ENCODE assay signal across 7 cellular contexts in genomic region chrX:153688534-153688899, GRCh38. TPM values are rescaled to one million over a fixed set of nuclear protein-coding genes. Genes with fewer than 3 reads are reported as not detected.
A peak's percentile ranks its signal among the peaks of the same experiment; 100 is the strongest.
DNase-seq lines count a peak whose midpoint lies in the region; ATAC-seq and TF ChIP-seq lines count a peak whose summit lies in the region.
"Had no signal": no experiment of that assay in that cellular context is flagged by ENCODE, and none has a peak within 500 bp of the region (broad histone marks: within the 10 kb centered on the region; RNA-seq: fewer than 3 reads in every experiment).

No MANE protein-coding gene starts in this region.

- H3K9me3 ChIP-seq in Caco-2 (no peaks in the 10 kb centered on the region), mammary epithelial cell (replicated peaks; ENCODE audit: insufficient read depth, low read length) (peaks cover 6% of the 10 kb centered on the region), ovary (no peaks in the 10 kb centered on the region)

- no CpG with 5 or more reads among the region's 52 CpGs for WGBS in mammary epithelial cell (ENCODE audit: low coverage, missing lambda C conversion rate)
- WGBS in ovary, 3 donors, result 17 to 33% (median 29%) methylated on average over 28 to 48 of the region's 52 CpGs

- TF ChIP-seq EP300 in ovary (IDR thresholded peaks at IDR 0.05), result no peak

- BruUV-seq in Caco-2 (replicated peaks; lab: Mats Ljungman, UMichigan) (no TSS peak), mammary epithelial cell (replicated peaks; lab: Mats Ljungman, UMichigan) (no TSS peak)

- peaks cover 10% of the 10 kb centered on the region for H3K36me3 Mint-ChIP-seq in Caco-2 (ENCODE audit: insufficient read depth, unreplicated experiment)
- H3K36me3 Mint-ChIP-seq in stimulated activated naive B cell treated with anti-CD40 and anti-IgM and Interleukin-4, amounts not matched to agents 10 μg/mL and 1 μg/mL and 100 μg/mL, for 72 hours, result no peaks in the 10 kb centered on the region

- no peaks in the 10 kb centered on the region for H3K27me3 Mint-ChIP-seq in Caco-2 (ENCODE audit: insufficient read depth, unreplicated experiment)
- H3K27me3 Mint-ChIP-seq in stimulated activated naive B cell treated with anti-CD40 and anti-IgM and Interleukin-4, amounts not matched to agents 10 μg/mL and 1 μg/mL and 100 μg/mL, for 72 hours, result peaks cover 17 to 27% of the 10 kb centered on the region in 2 donors

- no peaks in the 10 kb centered on the region for H3K9me3 Mint-ChIP-seq in Caco-2 (ENCODE audit: unreplicated experiment)
- peaks cover 0 to 3% of the 10 kb centered on the region in 2 donors for H3K9me3 Mint-ChIP-seq in stimulated activated naive B cell treated with anti-CD40 and anti-IgM and Interleukin-4, amounts not matched to agents 10 μg/mL and 1 μg/mL and 100 μg/mL, for 72 hours

- no peak for ATAC-seq in stimulated activated naive B cell treated with anti-CD40 and anti-IgM and Interleukin-4, amounts not matched to agents 10 μg/mL and 1 μg/mL and 100 μg/mL, for 72 hours (replicated peaks)

- no peaks in the 10 kb centered on the region for H3K4me1 Mint-ChIP-seq in Caco-2 (ENCODE audit: low read depth, unreplicated experiment)
- H3K4me1 Mint-ChIP-seq in stimulated activated naive B cell treated with anti-CD40 and anti-IgM and Interleukin-4, amounts not matched to agents 10 μg/mL and 1 μg/mL and 100 μg/mL, for 72 hours, result peaks cover 4 to 19% of the 10 kb centered on the region in 2 donors

- H3K27ac ChIP-seq in mammary epithelial cell (ENCODE audit: insufficient read depth, low read depth, low read length) (no peak overlapping the region), ovary (peak overlapping the region in 1 of 2 donors; percentile 58)

- POLR2A ChIA-PET in Caco-2 (lab: Charles Lee), result no interaction called here

- H3K27me3 ChIP-seq in Caco-2 (replicated peaks; ENCODE audit: control insufficient read depth, insufficient read depth, low read length), result no peaks in the 10 kb centered on the region
- H3K27me3 ChIP-seq in mammary epithelial cell (ENCODE audit: insufficient read depth, low read length), result no peaks in the 10 kb centered on the region
- H3K27me3 ChIP-seq in ovary, result no peaks in the 10 kb centered on the region

- dilution Hi-C loops in mammary epithelial cell (cut with HindIII; ENCODE audit: low sequenced_read_pairs), result no loop called here

- H3K36me3 ChIP-seq in Caco-2 (ENCODE audit: control insufficient read depth, insufficient read depth, low read length) (no peaks in the 10 kb centered on the region), mammary epithelial cell (ENCODE audit: insufficient read depth, low read length) (peaks cover 2% of the 10 kb centered on the region), ovary (no peaks in the 10 kb centered on the region)

- no peak for TF ChIP-seq POLR2A in ovary (IDR thresholded peaks at IDR 0.05)

- H3K4me1 ChIP-seq in Caco-2, result no peaks in the 10 kb centered on the region
- peaks cover 7% of the 10 kb centered on the region for H3K4me1 ChIP-seq in mammary epithelial cell (ENCODE audit: insufficient read depth, low read length)
- H3K4me1 ChIP-seq in ovary (ENCODE audit: insufficient read depth), result no peaks in the 10 kb centered on the region

- intact Hi-C loops in Caco-2 (cut with micrococcal nuclease; ENCODE audit: unreplicated experiment) (no loop called here), mammary epithelial cell (cut with micrococcal nuclease) (loop anchor here (2.0 kb wide), 1 partner anchor 20 kb away; no protein-coding TSS in a partner anchor), ovary (cut with DNase I) (no loop called here)

- peaks cover 34% of the 10 kb centered on the region for H3K79me2 ChIP-seq in mammary epithelial cell (ENCODE audit: insufficient read depth, low read length)

- TF ChIP-seq CTCF in Caco-2 (IDR thresholded peaks at IDR 0.05; ENCODE audit: insufficient read depth in 1 of 2, low read depth in 1 of 2, low read length in 1 of 2, severe bottlenecking in 1 of 2, unreplicated experiment in 1 of 2) (no peak), mammary epithelial cell (conservative IDR thresholded peaks at IDR 0.05 in 1 of 2, IDR thresholded peaks at IDR 0.05 in 1 of 2; ENCODE audit: extremely low read depth in 1 of 2, insufficient read depth in 1 of 2, low read depth in 1 of 2, low read length in 2 of 2) (no peak), ovary (IDR thresholded peaks at IDR 0.05) (no peak)

- CTCF ChIA-PET in Caco-2 (lab: Charles Lee) (no interaction called here), mammary epithelial cell (lab: Charles Lee; ENCODE audit: low non-redundant PET) (no interaction called here)

- no peak overlapping the region for H3K4me3 Mint-ChIP-seq in Caco-2 (ENCODE audit: unreplicated experiment)
- no peak overlapping the region for H3K4me3 Mint-ChIP-seq in stimulated activated naive B cell treated with anti-CD40 and anti-IgM and Interleukin-4, amounts not matched to agents 10 μg/mL and 1 μg/mL and 100 μg/mL, for 72 hours

- no peak overlapping the region for H3K9ac ChIP-seq in mammary epithelial cell (ENCODE audit: insufficient read depth, low read length)

- DNase-seq in Caco-2 (no peak), mammary epithelial cell (no peak), ovary (peak in 1 of 5 donors; percentile 19), cerebellar nuclear complex (lab: John Stamatoyannopoulos, UW) (no peak), nucleus accumbens (lab: John Stamatoyannopoulos, UW) (no peak)
- no peak for DNase-seq in stimulated activated naive B cell treated with anti-CD40 and anti-IgM and Interleukin-4, amounts not matched to agents 10 μg/mL and 1 μg/mL and 100 μg/mL, for 72 hours
- DNase-seq: stimulated activated CD4-positive, alpha-beta T cell treated with anti-CD3 and anti-CD28 coated beads, Interleukin-4, amount 100 ng/mL, for 1 hour had no signal

- H4K20me1 ChIP-seq in mammary epithelial cell (ENCODE audit: insufficient read depth, low read length), result no peaks in the 10 kb centered on the region

- H3K27ac Mint-ChIP-seq in Caco-2 (ENCODE audit: unreplicated experiment), result no peak overlapping the region
- no peak overlapping the region for H3K27ac Mint-ChIP-seq in stimulated activated naive B cell treated with anti-CD40 and anti-IgM and Interleukin-4, amounts not matched to agents 10 μg/mL and 1 μg/mL and 100 μg/mL, for 72 hours

- H3K4me2 ChIP-seq in mammary epithelial cell (ENCODE audit: insufficient read depth, low read depth, low read length), result peak overlapping the region; percentile 23

- H2AFZ ChIP-seq in mammary epithelial cell (ENCODE audit: low read depth, low read length), result no peak overlapping the region

- in situ Hi-C loops in mammary epithelial cell (cut with MboI; ENCODE audit: low sequenced_read_pairs in 2 of 2), result no loop called here

- H3K4me3 ChIP-seq in Caco-2 (ENCODE audit: low read depth, low read length) (peak overlapping the region; percentile 31), mammary epithelial cell (replicated peaks in 1 of 3; ENCODE audit: insufficient read depth in 1 of 3, low read depth in 2 of 3, low read length in 3 of 3) (peak overlapping the region in 2 of 3 experiments; percentile 56 to 58), ovary (peak overlapping the region; percentile 44)

RNA-seq across cellular contexts. Expression of gene SLC6A8, which starts 0.8 kb away (rescaled TPM):
- total RNA-seq in Caco-2 (2022), result 8.8 and 11.2 TPM in 2 replicates
- 10 to 100 TPM; 20.5 to 99.2 TPM for total RNA-seq in mammary epithelial cell
- polyA plus RNA-seq in mammary epithelial cell, result 82.3 TPM
- 178 TPM for polyA minus RNA-seq in mammary epithelial cell
- total RNA-seq in ovary, result 10 to 100 TPM in 5 of 7 donors, 1 to 10 TPM in 2; 6.3 to 23.5 (median 16.3) TPM
- polyA plus RNA-seq in ovary, result 10 to 100 TPM in 1 of 2 donors, 1 to 10 TPM in 1; 7.5 to 10.0 TPM

RNA-seq across cellular contexts. Expression of gene PNCK, which starts 14.9 kb away (rescaled TPM):
- total RNA-seq in Caco-2 (2022) (not detected in 2 replicates), mammary epithelial cell (1 to 10 TPM; 1.2 to 1.7 TPM), ovary (1 to 10 TPM in 4 of 7 donors, under 1 TPM in 2, not detected in 1; 0.51 to 5.9 (median 1.6) TPM)
- polyA plus RNA-seq in mammary epithelial cell (0.39 TPM), ovary (1 to 10 TPM in 1 of 2 donors, under 1 TPM in 1; 0.87 to 1.1 TPM)
- not detected for polyA minus RNA-seq in mammary epithelial cell

RNA-seq across cellular contexts. Expression of gene BCAP31, which starts 35.7 kb away (rescaled TPM):
- total RNA-seq in Caco-2 (2022), result 232 and 234 TPM in 2 replicates
- 100 to 1,000 TPM; 156 to 277 TPM for total RNA-seq in mammary epithelial cell
- 256 TPM for polyA plus RNA-seq in mammary epithelial cell
- polyA minus RNA-seq in mammary epithelial cell, result 371 TPM
- 100 to 1,000 TPM in 5 of 7 donors, 10 to 100 TPM in 2; 53.7 to 146 (median 126) TPM for total RNA-seq in ovary
- 100 to 1,000 TPM; 151 to 195 TPM for polyA plus RNA-seq in ovary

RNA-seq across cellular contexts. Expression of gene ABCD1, which starts 36.1 kb away (rescaled TPM):
- 4.3 and 4.5 TPM in 2 replicates for total RNA-seq in Caco-2 (2022)
- total RNA-seq in mammary epithelial cell, result 1 to 10 TPM; 4.0 to 5.7 TPM
- 1.7 TPM for polyA plus RNA-seq in mammary epithelial cell
- polyA minus RNA-seq in mammary epithelial cell, result 22.6 TPM
- total RNA-seq in ovary, result 10 to 100 TPM in 1 of 7 donors, 1 to 10 TPM in 6; 6.1 to 11.1 (median 9.1) TPM
- 1 to 10 TPM; 1.4 to 5.1 TPM for polyA plus RNA-seq in ovary

RNA-seq across cellular contexts. Expression of gene DUSP9, which starts 41.5 kb away (rescaled TPM):
- total RNA-seq in Caco-2 (2022) (9.0 and 12.0 TPM in 2 replicates), mammary epithelial cell (under 1 TPM; 0.50 to 0.64 TPM), ovary (1 to 10 TPM in 3 of 7 donors, under 1 TPM in 4; 0.12 to 3.7 (median 0.74) TPM)
- polyA plus RNA-seq in mammary epithelial cell (0.59 TPM), ovary (under 1 TPM in 1 of 2 donors, not detected in 1; 0.28 TPM)
- 1.1 TPM for polyA minus RNA-seq in mammary epithelial cell
